ENCODE assay signal across 8 cellular contexts in the genomic region with DNA sequence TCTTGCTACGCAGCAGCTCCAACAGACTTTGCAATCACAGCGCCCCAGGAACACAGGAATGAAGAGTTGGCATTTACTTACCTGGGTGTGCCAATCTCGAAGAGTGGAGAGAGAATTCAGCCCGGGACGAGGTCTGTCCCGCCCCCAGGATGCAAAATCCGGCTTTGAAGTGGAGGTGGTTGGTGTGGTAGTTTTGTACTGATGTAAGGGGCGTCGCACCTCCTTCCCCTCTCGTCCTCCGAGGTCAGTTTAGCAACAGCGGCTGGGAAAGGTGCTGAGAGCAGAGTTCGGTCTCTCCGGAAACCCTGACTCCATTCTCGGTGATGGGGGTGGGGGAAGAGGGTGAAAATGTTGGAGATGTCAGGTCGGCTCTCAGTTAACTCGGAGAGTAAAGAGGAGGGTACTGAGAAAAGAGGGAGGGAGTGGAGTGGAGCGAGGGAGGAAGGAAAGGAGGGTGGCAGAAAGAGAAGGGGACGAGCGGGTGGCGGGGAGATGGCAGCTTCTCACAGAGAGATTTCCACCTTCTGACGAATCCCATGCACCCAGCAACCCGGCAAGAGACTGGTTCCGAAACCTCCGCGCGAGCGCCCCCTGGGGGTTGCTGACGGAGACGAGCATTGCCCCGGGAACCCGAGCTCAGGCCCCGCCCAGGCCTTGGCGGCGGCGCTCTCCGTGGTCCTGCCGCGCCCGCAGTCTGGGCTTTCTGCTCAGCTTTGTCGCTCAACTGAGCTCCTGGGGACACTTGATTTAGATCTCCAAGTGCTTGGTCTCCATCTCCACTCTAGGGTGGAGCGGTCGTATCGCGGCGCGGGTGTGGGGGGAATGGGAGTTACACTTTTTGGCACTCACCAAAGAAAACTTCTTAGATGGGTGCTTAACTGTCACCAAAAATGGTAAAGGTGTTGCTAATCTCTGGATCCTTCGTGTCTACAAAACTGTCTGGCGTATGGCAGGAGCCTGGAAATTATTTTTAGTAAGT.
DNase-seq lines count a peak whose midpoint lies in the region; ATAC-seq and TF ChIP-seq lines count a peak whose summit lies in the region.

A gene (minus strand): TSS at position 529 of the 979 bp plus-strand sequence.

- DNase-seq in NCI-H345 treated with DMSO at 0.1 percent for 48 hours (lab: John Stamatoyannopoulos, UW; ENCODE audit: unreplicated experiment) (peak; percentile 28), coronary artery (ENCODE audit: low spot score) (no peak), left kidney (ENCODE audit: low read depth, low spot score) (peak; percentile 94)
- peak; percentile 42 to 69 for DNase-seq in activated CD4-positive, alpha-beta T cell treated with anti-CD3 and anti-CD28 coated beads for 24 hours (ENCODE audit: low read depth in 2 of 2)
- peak; percentile 73 to 83 for DNase-seq in stimulated activated CD4-positive, alpha-beta T cell treated with anti-CD3 and anti-CD28 coated beads, Interleukin-2, amount 100 ng/mL, for 24 hours

- H3K4me3 ChIP-seq in ACC112 (ENCODE audit: low read depth, low read length) (peak within 1 kb of the TSS; percentile 69), coronary artery (peak within 1 kb of the TSS; percentile 59)

- H3K27me3 ChIP-seq in ACC112 (ENCODE audit: insufficient read depth, low read length) = peaks cover 59% of the 10 kb centered on the region

- H3K27ac ChIP-seq in ACC112 (ENCODE audit: low read depth, low read length) (no peak within 1 kb of the TSS), coronary artery (no peak within 1 kb of the TSS)

- no peak for TF ChIP-seq CTCF in coronary artery (IDR thresholded peaks at IDR 0.05)

- peak; percentile 88 for ATAC-seq in GM18867 (IDR thresholded peaks at IDR 0.05; ENCODE audit: unreplicated experiment)
- peak; percentile 92 for ATAC-seq in HG03354 (IDR thresholded peaks at IDR 0.05; ENCODE audit: poor library complexity, severe bottlenecking, unreplicated experiment)

- no peaks in the 10 kb centered on the region for H3K36me3 ChIP-seq in ACC112 (ENCODE audit: insufficient read depth, low read length)

- H2AFZ ChIP-seq in ACC112 (ENCODE audit: low read length, unreplicated experiment) = no peak within 1 kb of the TSS

- H3K4me1 ChIP-seq in ACC112 (ENCODE audit: control insufficient read depth, insufficient read depth, low read length, unreplicated experiment) = peaks cover 6% of the 10 kb centered on the region

- no peaks in the 10 kb centered on the region for H3K79me2 ChIP-seq in ACC112 (ENCODE audit: control insufficient read depth, insufficient read depth, low read length, unreplicated experiment)
